Comparison of ENCODE assay signal across 8 cellular contexts in the genomic region with DNA sequence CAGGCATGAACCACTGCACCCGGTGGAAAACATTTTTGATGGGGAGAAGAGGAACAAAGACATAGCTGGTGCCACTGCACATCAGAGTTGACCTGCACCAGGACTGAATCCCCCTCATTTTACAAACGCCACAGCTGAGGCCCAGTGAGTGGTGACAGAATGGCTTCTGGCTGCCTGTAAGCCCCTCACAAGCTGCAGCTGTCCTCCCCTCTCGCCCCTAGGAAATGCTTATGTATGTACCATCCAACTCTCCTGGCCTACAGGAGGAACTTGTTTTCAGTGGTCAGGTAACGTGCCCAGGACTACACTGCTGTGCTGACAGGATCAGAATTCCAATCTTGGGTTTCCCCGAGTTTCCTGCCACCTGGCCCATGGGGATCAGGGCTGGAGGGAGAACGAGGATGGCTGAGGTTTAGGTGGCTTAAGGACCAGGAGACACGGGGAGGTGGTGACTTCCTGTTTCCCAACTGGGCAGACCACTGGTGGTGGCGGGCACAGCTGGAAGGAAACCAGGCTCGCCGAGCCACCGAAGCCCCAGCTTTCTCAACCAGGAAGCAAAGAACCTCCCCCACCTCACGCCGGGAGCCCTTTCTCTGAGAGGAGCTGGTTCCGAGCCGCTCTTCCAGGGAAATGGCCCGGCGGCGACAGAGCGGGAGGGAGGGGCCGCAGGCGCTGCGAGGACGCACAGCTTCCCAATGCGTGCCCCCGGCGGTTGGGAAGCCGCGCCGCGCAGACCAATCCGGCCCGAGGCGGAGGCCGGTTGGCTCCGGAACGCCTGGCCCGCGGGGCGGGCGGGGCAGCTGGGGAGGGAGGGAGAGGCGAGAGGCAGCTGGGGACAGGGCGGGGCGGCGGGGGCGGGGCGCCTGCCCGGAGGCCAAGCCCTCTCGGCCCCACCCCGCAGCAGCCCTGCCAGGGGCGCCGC. TPM values are rescaled to one million over a fixed set of nuclear protein-coding genes. Genes with fewer than 3 reads are reported as not detected.
DNase-seq lines count a peak whose midpoint lies in the region; ATAC-seq and TF ChIP-seq lines count a peak whose summit lies in the region.

No MANE protein-coding gene starts in this region.

- DNase-seq in 8988T (peak; percentile 100), NCI-H2107 treated with DMSO at 0.1 percent for 48 hours (lab: John Stamatoyannopoulos, UW; ENCODE audit: unreplicated experiment) (peak; percentile 72), UCSD-AML1 (lab: John Stamatoyannopoulos, UW; ENCODE audit: unreplicated experiment) (peak; percentile 93), cerebellar nuclear complex (lab: John Stamatoyannopoulos, UW) (peak; percentile 54 to 74), kidney epithelial cell (ENCODE audit: low read depth) (no peak)
- DNase-seq in stimulated activated CD4-positive, alpha-beta T cell treated with anti-CD3 and anti-CD28 coated beads, Interleukin-12 subunit alpha, Interleukin-12 subunit beta, amount 100 ng/mL, for 4 hours = peak; percentile 81

- H3K36me3 ChIP-seq in kidney epithelial cell (ENCODE audit: control insufficient read depth, insufficient read depth, low read length) = no peaks in the 10 kb centered on the region

- no peak for TF ChIP-seq CTCF in kidney epithelial cell (IDR thresholded peaks at IDR 0.05; ENCODE audit: insufficient read depth, low read length, poor library complexity, severe bottlenecking)

- ATAC-seq in GM18502 (IDR thresholded peaks at IDR 0.05; ENCODE audit: poor library complexity, unreplicated experiment) (peak; percentile 72), HG02981 (IDR thresholded peaks at IDR 0.05; ENCODE audit: unreplicated experiment) (peak; percentile 71)

- no peaks in the 10 kb centered on the region for H3K27me3 ChIP-seq in kidney epithelial cell (ENCODE audit: control insufficient read depth, insufficient read depth, low read length)

- H3K4me3 ChIP-seq in kidney epithelial cell (ENCODE audit: low read depth, low read length) = peak overlapping the region; percentile 85

RNA-seq across cellular contexts. Expression of a gene that starts 1.0 kb away (rescaled TPM):
- 53.5 and 72.3 TPM in 2 replicates for total RNA-seq in kidney epithelial cell

RNA-seq across cellular contexts. Expression of a gene that starts 12.6 kb away (rescaled TPM):
- 45.2 and 52.7 TPM in 2 replicates for total RNA-seq in kidney epithelial cell
